Comparison of ENCODE assay signal across 1 cellular context in the genomic region with DNA sequence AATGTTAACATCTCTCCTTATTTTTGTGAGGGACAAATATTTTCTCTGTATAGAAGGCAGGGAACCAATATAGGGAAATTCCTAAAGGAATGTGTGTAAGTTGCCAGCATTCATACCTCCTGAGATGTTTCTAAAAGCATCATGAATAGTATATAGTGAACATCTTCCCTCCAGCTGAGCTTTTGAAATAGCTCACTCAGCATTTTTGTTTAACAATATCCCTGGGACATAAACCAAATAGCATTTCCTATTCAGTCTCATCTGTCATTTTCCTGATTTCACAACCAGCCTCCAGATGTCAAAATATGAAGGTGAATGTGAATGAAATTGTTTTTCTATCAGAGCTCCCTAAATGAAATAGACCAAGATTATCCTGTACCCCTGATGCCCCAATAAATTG.
TF ChIP-seq lines count a peak whose summit lies in the region.

No MANE protein-coding gene starts in this region.

TF ChIP-seq in WTC11, 78 proteins besides CTCF, POLR2A, EP300 and RAD21 (continued from another document):
- TF ChIP-seq E2F4 (CRISPR knock-in tag; IDR thresholded peaks at IDR 0.05; ENCODE audit: borderline replicate concordance, low read depth) (no peak), TCF7 (CRISPR knock-in tag; IDR thresholded peaks at IDR 0.05; ENCODE audit: low read depth) (no peak), HMGXB4 (CRISPR knock-in tag; IDR thresholded peaks at IDR 0.05) (no peak)
- TF ChIP-seq, protein P1, sequence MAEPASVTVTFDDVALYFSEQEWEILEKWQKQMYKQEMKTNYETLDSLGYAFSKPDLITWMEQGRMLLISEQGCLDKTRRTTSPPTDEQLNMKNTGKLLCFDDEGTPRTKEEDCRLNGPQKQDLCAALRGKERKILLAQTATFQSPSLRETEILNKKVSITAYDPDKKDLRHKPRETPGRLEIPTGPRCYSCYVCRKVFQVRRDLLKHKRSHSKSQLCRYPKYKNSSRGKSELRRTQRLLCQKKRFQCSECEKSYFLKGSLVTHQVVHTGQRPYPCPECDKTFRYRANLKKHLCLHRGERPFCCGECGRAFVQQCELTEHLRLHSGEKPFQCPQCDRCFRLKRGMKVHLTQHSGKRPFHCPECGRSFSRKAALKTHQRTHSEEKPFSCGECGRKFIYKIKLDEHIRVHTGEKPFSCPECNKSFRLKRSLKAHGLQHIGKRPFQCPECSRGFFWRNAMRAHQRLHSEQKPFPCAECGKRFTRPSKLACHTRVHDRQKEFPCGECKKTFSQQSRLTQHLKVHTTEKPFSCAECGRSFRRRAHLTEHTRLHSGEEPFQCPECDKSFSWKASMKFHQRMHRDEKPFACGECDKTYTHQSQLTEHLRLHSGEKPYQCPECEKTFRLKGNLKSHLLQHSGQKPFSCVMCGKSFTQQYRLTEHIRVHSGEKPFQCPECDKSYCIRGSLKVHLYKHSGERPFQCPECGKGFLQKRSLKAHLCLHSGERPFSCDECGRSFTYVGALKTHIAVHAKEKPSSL (CRISPR knock-in tag; conservative IDR thresholded peaks at IDR 0.05) = no peak
